In genomic region chr3:185317674-185318073, GRCh38 we compare ENCODE assay signal across 13 cellular contexts. TPM values are rescaled to one million over a fixed set of nuclear protein-coding genes. Genes with fewer than 3 reads are reported as not detected.
A peak's percentile ranks its signal among the peaks of the same experiment; 100 is the strongest.
DNase-seq lines count a peak whose midpoint lies in the region; ATAC-seq, FAIRE-seq and TF ChIP-seq lines count a peak whose summit lies in the region.
"Had no signal": no experiment of that assay in that cellular context is flagged by ENCODE, and none has a peak within 500 bp of the region (broad histone marks: within the 10 kb centered on the region; RNA-seq: fewer than 3 reads in every experiment).

No MANE protein-coding gene starts in this region.

- ATAC-seq in gastroesophageal sphincter: no peak
- ATAC-seq in GM21515 (IDR thresholded peaks at IDR 0.05; ENCODE audit: unreplicated experiment): no peak
- no peak for ATAC-seq in stimulated activated naive CD8-positive, alpha-beta T cell treated with anti-CD3 and anti-CD28 coated beads, Interleukin-15, Interleukin-2, amounts not matched to agents 100 U/mL and 50 U/mL, for 24 hours
- ATAC-seq: activated naive CD4-positive, alpha-beta T cell treated with anti-CD3 and anti-CD28 coated beads, Interleukin-2, amount 50 U/mL, for 72 hours had no signal

- H3K4me3 ChIP-seq in adipocyte (ENCODE audit: low read length): peak overlapping the region; percentile 35
- no peak overlapping the region for H3K4me3 ChIP-seq in gastroesophageal sphincter
- no peak overlapping the region for H3K4me3 ChIP-seq in SJCRH30

- no peak for DNase-seq in GM18507 (ENCODE audit: extremely low spot score, insufficient read length, low read depth)
- peak; percentile 12 for DNase-seq in adipocyte (ENCODE audit: low read depth)
- no peak for DNase-seq in osteocyte (ENCODE audit: extremely low spot score, unreplicated experiment)
- DNase-seq in SJCRH30: no peak
- no peak for DNase-seq in GM19238 (ENCODE audit: insufficient read length, low spot score)
- no peak for DNase-seq in stimulated activated naive CD8-positive, alpha-beta T cell treated with anti-CD3 and anti-CD28 coated beads, Interleukin-15, Interleukin-2, amounts not matched to agents 100 U/mL and 50 U/mL, for 24 hours
- DNase-seq: activated CD4-positive, alpha-beta memory T cell treated with anti-CD3 and anti-CD28 coated beads for 36 hours; naive B cell; NCI-H1436 had no signal

- H3K27ac ChIP-seq in gastroesophageal sphincter (peak overlapping the region in 3 of 4 donors; percentile 37 to 60 (median 56)), SJCRH30 (no peak overlapping the region)

- no peaks in the 10 kb centered on the region for H3K27me3 ChIP-seq in adipocyte (replicated peaks; ENCODE audit: control insufficient read depth, insufficient read depth, low read length)
- H3K27me3 ChIP-seq in gastroesophageal sphincter: no peaks in the 10 kb centered on the region
- H3K27me3 ChIP-seq in SJCRH30: no peaks in the 10 kb centered on the region

- H3K36me3 Mint-ChIP-seq in osteocyte (ENCODE audit: unreplicated experiment): no peaks in the 10 kb centered on the region
- H3K36me3 Mint-ChIP-seq: activated CD4-positive, alpha-beta memory T cell treated with anti-CD3 and anti-CD28 coated beads for 36 hours; activated naive CD4-positive, alpha-beta T cell treated with anti-CD3 and anti-CD28 coated beads, Interleukin-2, amount 50 U/mL, for 72 hours; naive B cell had no signal

- no peak for TF ChIP-seq CTCF in gastroesophageal sphincter (IDR thresholded peaks at IDR 0.05)
- TF ChIP-seq CTCF in osteocyte (IDR thresholded peaks at IDR 0.05): no peak

- no peaks in the 10 kb centered on the region for H3K36me3 ChIP-seq in adipocyte (ENCODE audit: control insufficient read depth, insufficient read depth, low read length, severe bottlenecking)
- no peaks in the 10 kb centered on the region for H3K36me3 ChIP-seq in gastroesophageal sphincter
- H3K36me3 ChIP-seq in SJCRH30: no peaks in the 10 kb centered on the region

- peak overlapping the region; percentile 82 for H3K27ac Mint-ChIP-seq in osteocyte (ENCODE audit: unreplicated experiment)
- H3K27ac Mint-ChIP-seq: activated CD4-positive, alpha-beta memory T cell treated with anti-CD3 and anti-CD28 coated beads for 36 hours; activated naive CD4-positive, alpha-beta T cell treated with anti-CD3 and anti-CD28 coated beads, Interleukin-2, amount 50 U/mL, for 72 hours; naive B cell; T-helper 1 cell treated with Interleukin-12 subunit alpha and Interleukin-12 subunit beta and Interleukin-4 antibody, amounts not matched to agents 30 μg/mL and 1 μg/mL, for 36 hours had no signal

- H3K9me3 ChIP-seq in adipocyte (ENCODE audit: control insufficient read depth, low read length) (no peaks in the 10 kb centered on the region), gastroesophageal sphincter (no peaks in the 10 kb centered on the region), SJCRH30 (replicated peaks) (no peaks in the 10 kb centered on the region)

- H3K4me1 ChIP-seq in adipocyte (ENCODE audit: control insufficient read depth, insufficient read depth, low read length) (peaks cover 30% of the 10 kb centered on the region), gastroesophageal sphincter (peaks cover 0 to 24% (median 2%) of the 10 kb centered on the region in 3 donors), SJCRH30 (no peaks in the 10 kb centered on the region)

- H3K4me1 Mint-ChIP-seq in osteocyte (ENCODE audit: unreplicated experiment): peaks cover 24% of the 10 kb centered on the region
- H3K4me1 Mint-ChIP-seq: naive B cell had no signal

- peak; percentile 63 for FAIRE-seq in GM18507 (lab: Jason Lieb, UNC)

- TF ChIP-seq EP300 in gastroesophageal sphincter (IDR thresholded peaks at IDR 0.05): no peak

- TF ChIP-seq POLR2A in gastroesophageal sphincter (IDR thresholded peaks at IDR 0.05): no peak

- WGBS in gastroesophageal sphincter (ENCODE audit: low coverage in 1 of 2), 2 donors: 23 to 41% methylated on average over 3 of the region's 3 CpGs

- H3K27me3 Mint-ChIP-seq in osteocyte (ENCODE audit: unreplicated experiment): no peaks in the 10 kb centered on the region
- H3K27me3 Mint-ChIP-seq: activated CD4-positive, alpha-beta memory T cell treated with anti-CD3 and anti-CD28 coated beads for 36 hours had no signal

- H3K9me3 Mint-ChIP-seq in osteocyte (ENCODE audit: unreplicated experiment): no peaks in the 10 kb centered on the region
- H3K9me3 Mint-ChIP-seq: activated CD4-positive, alpha-beta memory T cell treated with anti-CD3 and anti-CD28 coated beads for 36 hours; activated naive CD4-positive, alpha-beta T cell treated with anti-CD3 and anti-CD28 coated beads, Interleukin-2, amount 50 U/mL, for 72 hours; naive B cell; T-helper 1 cell treated with Interleukin-12 subunit alpha and Interleukin-12 subunit beta and Interleukin-4 antibody, amounts not matched to agents 30 μg/mL and 1 μg/mL, for 36 hours had no signal

- H3K9ac ChIP-seq in adipocyte (ENCODE audit: low read length): no peak overlapping the region

- H3K4me3 Mint-ChIP-seq in osteocyte (ENCODE audit: unreplicated experiment): no peak overlapping the region
- H3K4me3 Mint-ChIP-seq: activated CD4-positive, alpha-beta memory T cell treated with anti-CD3 and anti-CD28 coated beads for 36 hours; naive B cell; T-helper 1 cell treated with Interleukin-12 subunit alpha and Interleukin-12 subunit beta and Interleukin-4 antibody, amounts not matched to agents 30 μg/mL and 1 μg/mL, for 36 hours had no signal

RNA-seq across cellular contexts. Expression of gene MAP3K13, which starts 45.3 kb away (rescaled TPM):
- total RNA-seq in gastroesophageal sphincter (10 to 100 TPM; 17.1 to 29.2 (median 23.3) TPM), osteocyte (24.2 and 26.9 TPM in 2 replicates)
- total RNA-seq in SJCRH30 (2014; rRNA removed; shearing (Covaris generic)): 18.4 and 23.5 TPM in 2 replicates
